8 cellular contexts compared by ENCODE assay signal in the genomic region with DNA sequence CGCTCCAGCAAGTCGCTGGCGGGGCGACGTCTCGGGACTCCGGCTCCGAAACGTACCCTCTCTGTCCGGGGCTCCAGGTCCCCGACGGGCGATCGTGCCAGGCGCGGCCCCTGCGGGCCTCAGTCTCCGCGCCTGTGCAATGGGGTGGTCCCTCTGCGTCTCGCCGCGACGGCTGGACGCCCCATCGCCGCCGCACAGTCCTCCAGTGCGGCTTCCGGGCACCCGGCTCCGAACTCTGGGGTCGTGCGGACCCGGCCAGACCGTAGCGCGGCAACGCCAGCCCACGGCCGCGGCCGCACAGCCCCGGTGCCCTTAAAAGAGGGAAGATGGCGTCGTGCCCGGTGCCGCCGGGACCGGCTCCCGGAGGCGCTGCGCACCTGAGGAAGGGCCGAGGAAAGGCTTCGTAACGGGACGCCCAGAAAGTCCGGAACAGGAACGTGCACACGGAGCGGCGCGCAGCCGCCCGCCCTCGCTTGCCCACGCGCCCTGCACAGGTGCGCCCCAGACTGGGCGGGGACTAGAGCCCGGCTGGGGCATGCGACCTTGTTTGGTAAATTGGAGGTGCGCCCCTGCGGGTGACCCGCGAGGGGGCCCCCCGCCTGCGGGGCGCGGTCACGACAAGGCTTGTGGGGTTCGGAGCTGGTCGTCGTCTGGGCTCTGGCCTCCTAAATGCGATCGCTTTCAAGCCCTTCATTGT. TPM values are rescaled to one million over a fixed set of nuclear protein-coding genes. Genes with fewer than 3 reads are reported as not detected.
DNase-seq lines count a peak whose midpoint lies in the region; ATAC-seq and TF ChIP-seq lines count a peak whose summit lies in the region.

No MANE protein-coding gene starts in this region.

- POLR2A ChIA-PET in BJ (lab: Charles Lee): no interaction called here
- POLR2A ChIA-PET in HEK293 (lab: Yijun Ruan, JAX): interaction anchor here (1.1 kb wide), 1 partner anchor 9 kb away, joined by 4 read pairs; no protein-coding TSS in a partner anchor

- peak; percentile 75 for ATAC-seq in central memory CD8-positive, alpha-beta T cell (replicated peaks; ENCODE audit: extremely low read depth, poor library complexity, severe bottlenecking)
- ATAC-seq in memory B cell (ENCODE audit: low read depth): peak; percentile 65
- ATAC-seq in HG02571 (IDR thresholded peaks at IDR 0.05; ENCODE audit: unreplicated experiment): no peak

- H3K27me3 ChIP-seq in BJ (ENCODE audit: control insufficient read depth, insufficient read depth, low read length): peaks cover 42% of the 10 kb centered on the region
- peaks cover 21 to 33% of the 10 kb centered on the region in 2 donors for H3K27me3 ChIP-seq in stomach smooth muscle (ENCODE audit: control insufficient read depth in 1 of 2, insufficient read depth in 2 of 2, low read length in 2 of 2)

- H3K9me3 ChIP-seq in HEK293 (ENCODE audit: control insufficient read depth, insufficient read depth, low read depth, low read length) (no peaks in the 10 kb centered on the region), stomach smooth muscle (ENCODE audit: control insufficient read depth in 2 of 2, low read length in 2 of 2) (no peaks in the 10 kb centered on the region)

- H3K4me3 Mint-ChIP-seq in central memory CD8-positive, alpha-beta T cell: peak overlapping the region; percentile 69
- peak overlapping the region; percentile 67 for H3K4me3 Mint-ChIP-seq in memory B cell

- no peaks in the 10 kb centered on the region for H3K27me3 Mint-ChIP-seq in central memory CD8-positive, alpha-beta T cell
- H3K27me3 Mint-ChIP-seq in memory B cell: peaks cover 26% of the 10 kb centered on the region

- H3K36me3 Mint-ChIP-seq in central memory CD8-positive, alpha-beta T cell (ENCODE audit: insufficient read depth): no peaks in the 10 kb centered on the region
- H3K36me3 Mint-ChIP-seq in memory B cell: no peaks in the 10 kb centered on the region

- no peak overlapping the region for H3K9ac ChIP-seq in stomach smooth muscle (ENCODE audit: low read length in 2 of 2)

- no peaks in the 10 kb centered on the region for H3K36me3 ChIP-seq in BJ (ENCODE audit: control insufficient read depth, insufficient read depth, low read length)
- no peaks in the 10 kb centered on the region for H3K36me3 ChIP-seq in HEK293 (ENCODE audit: control insufficient read depth in 2 of 2, insufficient read depth in 1 of 2, low read length in 2 of 2)
- no peaks in the 10 kb centered on the region for H3K36me3 ChIP-seq in stomach smooth muscle (ENCODE audit: control insufficient read depth in 2 of 2, insufficient read depth in 2 of 2, low read length in 2 of 2)

- TF ChIP-seq CTCF in BJ (IDR thresholded peaks at IDR 0.05; ENCODE audit: insufficient read depth, low read depth, low read length): no peak
- TF ChIP-seq CTCF in HEK293 (tag by site-specific recombination; IDR thresholded peaks at IDR 0.05): no peak

- H3K27ac ChIP-seq in HEK293 (ENCODE audit: extremely low read depth, low read depth, low read length) (peak overlapping the region; percentile 47; the same call in 1 of the 2 replicates), stomach smooth muscle (ENCODE audit: low read length) (no peak overlapping the region)

- DNase-seq in BJ (ENCODE audit: low read depth) (no peak), T-helper 9 cell (peak; percentile 32), memory B cell (ENCODE audit: low spot score in 2 of 2) (peak in 1 of 2 donors; percentile 54), NCI-H510A (lab: John Stamatoyannopoulos, UW) (no peak)
- no peak for DNase-seq in central memory CD8-positive, alpha-beta T cell (ENCODE audit: low spot score in 2 of 2)

- H3K4me3 ChIP-seq in BJ (ENCODE audit: low read depth, low read length) (peak overlapping the region; percentile 24), HEK293 (ENCODE audit: low read depth, low read length) (peak overlapping the region; percentile 46), stomach smooth muscle (ENCODE audit: low read length in 2 of 2) (peak overlapping the region; percentile 17 to 72)

- H3K27ac Mint-ChIP-seq in central memory CD8-positive, alpha-beta T cell (ENCODE audit: low read depth): no peak overlapping the region
- H3K27ac Mint-ChIP-seq in memory B cell: no peak overlapping the region

- no peaks in the 10 kb centered on the region for H3K9me3 Mint-ChIP-seq in central memory CD8-positive, alpha-beta T cell
- no peaks in the 10 kb centered on the region for H3K9me3 Mint-ChIP-seq in memory B cell

- H3K4me1 ChIP-seq in HEK293 (ENCODE audit: control insufficient read depth, insufficient read depth, low read length): peaks cover 3% of the 10 kb centered on the region; the same call in 1 of the 2 replicates
- H3K4me1 ChIP-seq in stomach smooth muscle (ENCODE audit: control insufficient read depth, insufficient read depth, low read length): peaks cover 14% of the 10 kb centered on the region

- peaks cover 4% of the 10 kb centered on the region for H3K4me1 Mint-ChIP-seq in central memory CD8-positive, alpha-beta T cell
- H3K4me1 Mint-ChIP-seq in memory B cell: peaks cover 19% of the 10 kb centered on the region

- CTCF ChIA-PET in BJ (lab: Yijun Ruan, JAX) (interaction anchor here (1.6 to 1.7 kb wide), 2 partner anchors 26 to 27 kb away, joined by 3 to 5 read pairs; no protein-coding TSS in a partner anchor), HEK293 (lab: Yijun Ruan, JAX) (no interaction called here)

TF ChIP-seq in HEK293, 187 proteins besides CTCF, POLR2A, EP300 and RAD21 (continues in another document):
- peak; percentile 19; the same call in 1 of the 2 replicates for TF ChIP-seq ZBTB48 (tag by site-specific recombination; IDR thresholded peaks at IDR 0.05)
- TF ChIP-seq ZNF132 (tag by site-specific recombination; IDR thresholded peaks at IDR 0.05; ENCODE audit: borderline replicate concordance): no peak
- TF ChIP-seq BCL11B (tag by site-specific recombination; IDR thresholded peaks at IDR 0.05; ENCODE audit: low read depth): no peak
- no peak for TF ChIP-seq ZNF24 (tag by site-specific recombination; IDR thresholded peaks at IDR 0.05)
- TF ChIP-seq ZNF624 (tag by site-specific recombination; IDR thresholded peaks at IDR 0.05): no peak
- TF ChIP-seq, protein P1, sequence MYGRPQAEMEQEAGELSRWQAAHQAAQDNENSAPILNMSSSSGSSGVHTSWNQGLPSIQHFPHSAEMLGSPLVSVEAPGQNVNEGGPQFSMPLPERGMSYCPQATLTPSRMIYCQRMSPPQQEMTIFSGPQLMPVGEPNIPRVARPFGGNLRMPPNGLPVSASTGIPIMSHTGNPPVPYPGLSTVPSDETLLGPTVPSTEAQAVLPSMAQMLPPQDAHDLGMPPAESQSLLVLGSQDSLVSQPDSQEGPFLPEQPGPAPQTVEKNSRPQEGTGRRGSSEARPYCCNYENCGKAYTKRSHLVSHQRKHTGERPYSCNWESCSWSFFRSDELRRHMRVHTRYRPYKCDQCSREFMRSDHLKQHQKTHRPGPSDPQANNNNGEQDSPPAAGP (tag by site-specific recombination; IDR thresholded peaks at IDR 0.05): 0 out of 2 replicates have a peak, but pooled peaks have one; percentile 18
- 0 out of 2 replicates have a peak, but pooled peaks have one; percentile 35 for TF ChIP-seq ZNF600 (tag by site-specific recombination; IDR thresholded peaks at IDR 0.05)
- no peak for TF ChIP-seq FEZF1 (tag by site-specific recombination; IDR thresholded peaks at IDR 0.05)
- TF ChIP-seq ZBTB8A (tag by site-specific recombination; IDR thresholded peaks at IDR 0.05): peak; percentile 84
- TF ChIP-seq GLIS2 (tag by site-specific recombination; IDR thresholded peaks at IDR 0.05): peak; percentile 63
- TF ChIP-seq ZFHX2 (tag by site-specific recombination; conservative IDR thresholded peaks at IDR 0.05): peak; percentile 55
- TF ChIP-seq, protein P2, sequence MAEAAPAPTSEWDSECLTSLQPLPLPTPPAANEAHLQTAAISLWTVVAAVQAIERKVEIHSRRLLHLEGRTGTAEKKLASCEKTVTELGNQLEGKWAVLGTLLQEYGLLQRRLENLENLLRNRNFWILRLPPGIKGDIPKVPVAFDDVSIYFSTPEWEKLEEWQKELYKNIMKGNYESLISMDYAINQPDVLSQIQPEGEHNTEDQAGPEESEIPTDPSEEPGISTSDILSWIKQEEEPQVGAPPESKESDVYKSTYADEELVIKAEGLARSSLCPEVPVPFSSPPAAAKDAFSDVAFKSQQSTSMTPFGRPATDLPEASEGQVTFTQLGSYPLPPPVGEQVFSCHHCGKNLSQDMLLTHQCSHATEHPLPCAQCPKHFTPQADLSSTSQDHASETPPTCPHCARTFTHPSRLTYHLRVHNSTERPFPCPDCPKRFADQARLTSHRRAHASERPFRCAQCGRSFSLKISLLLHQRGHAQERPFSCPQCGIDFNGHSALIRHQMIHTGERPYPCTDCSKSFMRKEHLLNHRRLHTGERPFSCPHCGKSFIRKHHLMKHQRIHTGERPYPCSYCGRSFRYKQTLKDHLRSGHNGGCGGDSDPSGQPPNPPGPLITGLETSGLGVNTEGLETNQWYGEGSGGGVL (tag by site-specific recombination; IDR thresholded peaks at IDR 0.05): 0 out of 2 replicates have a peak, but pooled peaks have one; percentile 12
- no peak for TF ChIP-seq ZNF664 (tag by site-specific recombination; IDR thresholded peaks at IDR 0.05)
- 0 out of 2 replicates have a peak, but pooled peaks have one; percentile 14 for TF ChIP-seq EGR2 (tag by site-specific recombination; IDR thresholded peaks at IDR 0.05; ENCODE audit: low read depth)
- no peak for TF ChIP-seq ZNF544 (tag by site-specific recombination; IDR thresholded peaks at IDR 0.05)
- TF ChIP-seq, protein P3, sequence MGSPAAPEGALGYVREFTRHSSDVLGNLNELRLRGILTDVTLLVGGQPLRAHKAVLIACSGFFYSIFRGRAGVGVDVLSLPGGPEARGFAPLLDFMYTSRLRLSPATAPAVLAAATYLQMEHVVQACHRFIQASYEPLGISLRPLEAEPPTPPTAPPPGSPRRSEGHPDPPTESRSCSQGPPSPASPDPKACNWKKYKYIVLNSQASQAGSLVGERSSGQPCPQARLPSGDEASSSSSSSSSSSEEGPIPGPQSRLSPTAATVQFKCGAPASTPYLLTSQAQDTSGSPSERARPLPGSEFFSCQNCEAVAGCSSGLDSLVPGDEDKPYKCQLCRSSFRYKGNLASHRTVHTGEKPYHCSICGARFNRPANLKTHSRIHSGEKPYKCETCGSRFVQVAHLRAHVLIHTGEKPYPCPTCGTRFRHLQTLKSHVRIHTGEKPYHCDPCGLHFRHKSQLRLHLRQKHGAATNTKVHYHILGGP (tag by site-specific recombination; IDR thresholded peaks at IDR 0.05): no peak
- peak; percentile 49; the same call in 1 of the 2 replicates for TF ChIP-seq ZNF777 (tag by site-specific recombination; IDR thresholded peaks at IDR 0.05; ENCODE audit: borderline replicate concordance)

RNA-seq across cellular contexts. Expression of a gene that starts 0.5 kb away (rescaled TPM):
- polyA plus RNA-seq in BJ (2011; rRNA removed): 0.09 TPM in 2 replicates
- polyA minus RNA-seq in BJ (2011; rRNA and poly(A)+ RNA removed): not detected in 2 replicates

RNA-seq across cellular contexts. Expression of a gene that starts 21.9 kb away (rescaled TPM):
- polyA plus RNA-seq in BJ (2011; rRNA removed): 19.2 and 22.1 TPM in 2 replicates
- polyA minus RNA-seq in BJ (2011; rRNA and poly(A)+ RNA removed): 11.1 and 15.1 TPM in 2 replicates

RNA-seq across cellular contexts. Expression of a gene that starts 32.1 kb away (rescaled TPM):
- polyA plus RNA-seq in BJ (2011; rRNA removed): 12.5 and 19.4 TPM in 2 replicates
- polyA minus RNA-seq in BJ (2011; rRNA and poly(A)+ RNA removed): 3.8 and 6.6 TPM in 2 replicates

RNA-seq across cellular contexts. Expression of a gene that starts 40.3 kb away (rescaled TPM):
- polyA plus RNA-seq in BJ (2011; rRNA removed): 250 and 313 TPM in 2 replicates
- 40.0 and 55.3 TPM in 2 replicates for polyA minus RNA-seq in BJ (2011; rRNA and poly(A)+ RNA removed)
